ENCODE assay signal across 17 cellular contexts in the genomic region with DNA sequence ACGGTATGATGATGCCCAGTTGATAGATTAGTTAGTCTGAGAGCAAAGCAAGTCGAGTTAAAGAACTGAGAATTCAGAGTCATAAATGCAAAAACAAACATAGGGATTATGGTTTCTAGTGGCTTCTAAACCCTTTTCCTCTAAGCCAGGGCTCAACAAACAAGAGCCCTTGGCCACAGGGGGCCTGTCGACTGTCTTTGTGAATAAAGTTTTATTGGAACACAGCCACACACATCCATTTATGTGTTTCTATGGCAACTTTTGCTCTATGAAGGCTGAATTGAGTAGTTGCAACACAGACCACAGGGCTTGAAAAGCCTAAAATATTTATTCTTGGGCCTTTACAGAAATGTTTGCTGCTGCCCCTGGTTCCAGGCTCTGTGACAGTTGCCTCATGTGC.
A peak's percentile ranks its signal among the peaks of the same experiment; 100 is the strongest.
DNase-seq lines count a peak whose midpoint lies in the region; ATAC-seq, FAIRE-seq and TF ChIP-seq lines count a peak whose summit lies in the region.
"Had no signal": no experiment of that assay in that cellular context is flagged by ENCODE, and none has a peak within 500 bp of the region (broad histone marks: within the 10 kb centered on the region; RNA-seq: fewer than 3 reads in every experiment).

No MANE protein-coding gene starts in this region.

- no peaks in the 10 kb centered on the region for H3K36me3 Mint-ChIP-seq in nephron (ENCODE audit: low read depth)
- H3K36me3 Mint-ChIP-seq in stimulated activated memory B cell treated with anti-CD40 and anti-IgM and Interleukin-4, amounts not matched to agents 10 μg/mL and 1 μg/mL and 100 μg/mL, for 72 hours, result no peaks in the 10 kb centered on the region
- no peaks in the 10 kb centered on the region for H3K36me3 Mint-ChIP-seq in endothelial cell (ENCODE audit: low read depth, unreplicated experiment)
- H3K36me3 Mint-ChIP-seq: IgD-negative memory B cell had no signal

- H3K27me3 ChIP-seq in K562 (ENCODE audit: control insufficient read depth in 2 of 2, insufficient read depth in 2 of 2, low read length in 2 of 2) (no peaks in the 10 kb centered on the region), uterus (no peaks in the 10 kb centered on the region)

- intact Hi-C loops in K562 (cut with micrococcal nuclease), result no loop called here
- intact Hi-C loops in uterus (cut with DNase I; ENCODE audit: low total_unique reads), result no loop called here
- intact Hi-C loops in lower leg skin (cut with DNase I; ENCODE audit: low total_unique reads), result no loop called here

- CTCF ChIA-PET in K562 (lab: Yijun Ruan, JAX; ENCODE audit: low intra/inter-chr PET ratio), result no interaction called here

- no peaks in the 10 kb centered on the region for H4K20me1 ChIP-seq in K562 (replicated peaks; ENCODE audit: control insufficient read depth, insufficient read depth, low read length)

- no peak overlapping the region for H3K4me2 ChIP-seq in K562 (ENCODE audit: insufficient read depth, low read length)
- H3K4me2 ChIP-seq: GM23338 had no signal

- no peaks in the 10 kb centered on the region for H3K79me2 ChIP-seq in K562 (ENCODE audit: control insufficient read depth, insufficient read depth, low read length)

- H3K4me1 ChIP-seq in K562 (replicated peaks in 1 of 2; ENCODE audit: control insufficient read depth in 2 of 2, insufficient read depth in 2 of 2, low read length in 2 of 2) (no peaks in the 10 kb centered on the region), uterus (peaks cover 9 to 11% of the 10 kb centered on the region in 2 donors)

- peak; percentile 21 for DNase-seq in NCI-H748 (lab: John Stamatoyannopoulos, UW; ENCODE audit: unreplicated experiment)
- DNase-seq in NCI-H748 treated with DMSO at 0.1 percent for 48 hours (lab: John Stamatoyannopoulos, UW), result no peak
- no peak for DNase-seq in K562 (ENCODE audit: extremely low read depth in 1 of 4, low spot score in 3 of 4)
- no peak for DNase-seq in uterus
- no peak for DNase-seq in lower leg skin (ENCODE audit: low spot score in 2 of 2)
- no peak for DNase-seq in endothelial cell (ENCODE audit: low spot score)
- DNase-seq: DND-41; GF-D8; NCI-H1048; NCI-H1694; NK-92 treated with Interleukin-12 subunit alpha and Interleukin-12 subunit beta, amount 100 ng/mL, for 24 hours; PC-3 had no signal

- H3K9me3 ChIP-seq in K562 (replicated peaks; ENCODE audit: control insufficient read depth, insufficient read depth, low read depth, low read length), result no peaks in the 10 kb centered on the region
- H3K9me3 ChIP-seq in uterus, result no peaks in the 10 kb centered on the region

- TF ChIP-seq EP300 in K562 (IDR thresholded peaks at IDR 0.05; ENCODE audit: low read length), result no peak

- H3K36me3 ChIP-seq in K562 (ENCODE audit: control insufficient read depth, insufficient read depth, low read length), result no peaks in the 10 kb centered on the region
- H3K36me3 ChIP-seq in uterus, result no peaks in the 10 kb centered on the region

- H3K9ac ChIP-seq in K562 (ENCODE audit: insufficient read depth in 1 of 2, low read depth in 2 of 2, low read length in 2 of 2), result no peak overlapping the region

- WGBS in K562 (ENCODE audit: insufficient coverage, low coverage, missing lambda C conversion rate), result 0% methylated on average over 3 of the region's 3 CpGs
- 62 to 76% methylated on average over 3 of the region's 3 CpGs for whole genome bisulfite sequencing in lower leg skin, 2 donors

- H3K4me3 Mint-ChIP-seq in nephron, result no peak overlapping the region
- no peak overlapping the region for H3K4me3 Mint-ChIP-seq in stimulated activated memory B cell treated with anti-CD40 and anti-IgM and Interleukin-4, amounts not matched to agents 10 μg/mL and 1 μg/mL and 100 μg/mL, for 72 hours
- no peak overlapping the region for H3K4me3 Mint-ChIP-seq in endothelial cell (ENCODE audit: unreplicated experiment)
- H3K4me3 Mint-ChIP-seq: GM23338, IgD-negative memory B cell had no signal

- peak overlapping the region; percentile 53 to 89 (median 77) for H3K27ac Mint-ChIP-seq in nephron
- no peak overlapping the region for H3K27ac Mint-ChIP-seq in stimulated activated memory B cell treated with anti-CD40 and anti-IgM and Interleukin-4, amounts not matched to agents 10 μg/mL and 1 μg/mL and 100 μg/mL, for 72 hours
- H3K27ac Mint-ChIP-seq in endothelial cell (ENCODE audit: unreplicated experiment), result no peak overlapping the region
- H3K27ac Mint-ChIP-seq: GM23338, IgD-negative memory B cell had no signal

- no peak for FAIRE-seq in K562 (lab: Jason Lieb, UNC)
- FAIRE-seq: A204.1 had no signal

- no peak for ATAC-seq in K562
- ATAC-seq in stimulated activated memory B cell treated with anti-CD40 and anti-IgM and Interleukin-4, amounts not matched to agents 10 μg/mL and 1 μg/mL and 100 μg/mL, for 72 hours, result no peak
- ATAC-seq: GM23338, PC-3 had no signal

- H3K4me1 Mint-ChIP-seq in nephron (peaks cover 47% of the 10 kb centered on the region), endothelial cell (ENCODE audit: unreplicated experiment) (no peaks in the 10 kb centered on the region)
- no peaks in the 10 kb centered on the region for H3K4me1 Mint-ChIP-seq in stimulated activated memory B cell treated with anti-CD40 and anti-IgM and Interleukin-4, amounts not matched to agents 10 μg/mL and 1 μg/mL and 100 μg/mL, for 72 hours
- H3K4me1 Mint-ChIP-seq: IgD-negative memory B cell had no signal

- TF ChIP-seq CTCF in K562 (IDR thresholded peaks at IDR 0.05 in 2 of 3, conservative IDR thresholded peaks at IDR 0.05 in 1 of 3; ENCODE audit: insufficient read depth in 2 of 3, low read depth in 1 of 3, low read length in 3 of 3), result no peak
- TF ChIP-seq CTCF in nephron (IDR thresholded peaks at IDR 0.05; ENCODE audit: unreplicated experiment in 3 of 3), result no peak
- no peak for TF ChIP-seq CTCF in uterus (IDR thresholded peaks at IDR 0.05)
- no peak for TF ChIP-seq CTCF in lower leg skin (IDR thresholded peaks at IDR 0.05)
- no peak for TF ChIP-seq CTCF in endothelial cell (IDR thresholded peaks at IDR 0.05; ENCODE audit: unreplicated experiment)

- no peak overlapping the region for H2AFZ ChIP-seq in K562 (ENCODE audit: low read depth, low read length)
- H2AFZ ChIP-seq: GM23338 had no signal

- no TSS peak for BruUV-seq in K562 (replicated peaks; lab: Mats Ljungman, UMichigan)

- H3K9me3 Mint-ChIP-seq in nephron (no peaks in the 10 kb centered on the region), endothelial cell (ENCODE audit: unreplicated experiment) (no peaks in the 10 kb centered on the region)
- H3K9me3 Mint-ChIP-seq in stimulated activated memory B cell treated with anti-CD40 and anti-IgM and Interleukin-4, amounts not matched to agents 10 μg/mL and 1 μg/mL and 100 μg/mL, for 72 hours, result no peaks in the 10 kb centered on the region
- H3K9me3 Mint-ChIP-seq: GM23338, IgD-negative memory B cell had no signal

- H3K4me3 ChIP-seq in K562 (no peak overlapping the region), uterus (no peak overlapping the region), lower leg skin (ENCODE audit: low read depth, poor library complexity, severe bottlenecking) (no peak overlapping the region)
- H3K4me3 ChIP-seq: GM23338 had no signal

- H3K27ac ChIP-seq in K562 (ENCODE audit: extremely low read depth, low read depth, low read length) (no peak overlapping the region), uterus (peak overlapping the region; percentile 43 to 48)

- no peak for TF ChIP-seq RAD21 in K562 (CRISPR knock-in tag; conservative IDR thresholded peaks at IDR 0.05 in 1 of 2, IDR thresholded peaks at IDR 0.05 in 1 of 2)

- POLR2A ChIA-PET in K562 (lab: Yijun Ruan, JAX), result no interaction called here

- in situ Hi-C loops in K562 (cut with MboI), result no loop called here

- H3K9me1 ChIP-seq in K562 (ENCODE audit: control insufficient read depth, insufficient read depth, low read length), result no peaks in the 10 kb centered on the region

- TF ChIP-seq POLR2A in K562 (conservative IDR thresholded peaks at IDR 0.05) (no peak), uterus (IDR thresholded peaks at IDR 0.05) (no peak), lower leg skin (IDR thresholded peaks at IDR 0.05) (no peak)

- no peaks in the 10 kb centered on the region for H3K27me3 Mint-ChIP-seq in nephron (ENCODE audit: low read depth)
- no peaks in the 10 kb centered on the region for H3K27me3 Mint-ChIP-seq in stimulated activated memory B cell treated with anti-CD40 and anti-IgM and Interleukin-4, amounts not matched to agents 10 μg/mL and 1 μg/mL and 100 μg/mL, for 72 hours
- peaks cover 1% of the 10 kb centered on the region for H3K27me3 Mint-ChIP-seq in endothelial cell (ENCODE audit: unreplicated experiment)
- H3K27me3 Mint-ChIP-seq: IgD-negative memory B cell had no signal

Comparison
In these comparisons a context has a peak if more than half of its experiments do, and no peak if none do; other contexts are left out.
1. H3K27ac Mint-ChIP-seq: peak in nephron (3 of 3); none in stimulated activated memory B cell treated with anti-CD40 and anti-IgM and Interleukin-4, amounts not matched to agents 10 μg/mL and 1 μg/mL and 100 μg/mL, for 72 hours (single experiment) and endothelial cell (single experiment).